ENCODE assay signal across 1 cellular context in genomic region chr6:14642842-14643241, GRCh38.
A peak's percentile ranks its signal among the peaks of the same experiment; 100 is the strongest.
TF ChIP-seq lines count a peak whose summit lies in the region.

No MANE protein-coding gene starts in this region.

TF ChIP-seq in K562, 482 proteins besides CTCF, POLR2A, EP300 and RAD21 (continued from another document and continues in another):
- TF ChIP-seq, protein P1, sequence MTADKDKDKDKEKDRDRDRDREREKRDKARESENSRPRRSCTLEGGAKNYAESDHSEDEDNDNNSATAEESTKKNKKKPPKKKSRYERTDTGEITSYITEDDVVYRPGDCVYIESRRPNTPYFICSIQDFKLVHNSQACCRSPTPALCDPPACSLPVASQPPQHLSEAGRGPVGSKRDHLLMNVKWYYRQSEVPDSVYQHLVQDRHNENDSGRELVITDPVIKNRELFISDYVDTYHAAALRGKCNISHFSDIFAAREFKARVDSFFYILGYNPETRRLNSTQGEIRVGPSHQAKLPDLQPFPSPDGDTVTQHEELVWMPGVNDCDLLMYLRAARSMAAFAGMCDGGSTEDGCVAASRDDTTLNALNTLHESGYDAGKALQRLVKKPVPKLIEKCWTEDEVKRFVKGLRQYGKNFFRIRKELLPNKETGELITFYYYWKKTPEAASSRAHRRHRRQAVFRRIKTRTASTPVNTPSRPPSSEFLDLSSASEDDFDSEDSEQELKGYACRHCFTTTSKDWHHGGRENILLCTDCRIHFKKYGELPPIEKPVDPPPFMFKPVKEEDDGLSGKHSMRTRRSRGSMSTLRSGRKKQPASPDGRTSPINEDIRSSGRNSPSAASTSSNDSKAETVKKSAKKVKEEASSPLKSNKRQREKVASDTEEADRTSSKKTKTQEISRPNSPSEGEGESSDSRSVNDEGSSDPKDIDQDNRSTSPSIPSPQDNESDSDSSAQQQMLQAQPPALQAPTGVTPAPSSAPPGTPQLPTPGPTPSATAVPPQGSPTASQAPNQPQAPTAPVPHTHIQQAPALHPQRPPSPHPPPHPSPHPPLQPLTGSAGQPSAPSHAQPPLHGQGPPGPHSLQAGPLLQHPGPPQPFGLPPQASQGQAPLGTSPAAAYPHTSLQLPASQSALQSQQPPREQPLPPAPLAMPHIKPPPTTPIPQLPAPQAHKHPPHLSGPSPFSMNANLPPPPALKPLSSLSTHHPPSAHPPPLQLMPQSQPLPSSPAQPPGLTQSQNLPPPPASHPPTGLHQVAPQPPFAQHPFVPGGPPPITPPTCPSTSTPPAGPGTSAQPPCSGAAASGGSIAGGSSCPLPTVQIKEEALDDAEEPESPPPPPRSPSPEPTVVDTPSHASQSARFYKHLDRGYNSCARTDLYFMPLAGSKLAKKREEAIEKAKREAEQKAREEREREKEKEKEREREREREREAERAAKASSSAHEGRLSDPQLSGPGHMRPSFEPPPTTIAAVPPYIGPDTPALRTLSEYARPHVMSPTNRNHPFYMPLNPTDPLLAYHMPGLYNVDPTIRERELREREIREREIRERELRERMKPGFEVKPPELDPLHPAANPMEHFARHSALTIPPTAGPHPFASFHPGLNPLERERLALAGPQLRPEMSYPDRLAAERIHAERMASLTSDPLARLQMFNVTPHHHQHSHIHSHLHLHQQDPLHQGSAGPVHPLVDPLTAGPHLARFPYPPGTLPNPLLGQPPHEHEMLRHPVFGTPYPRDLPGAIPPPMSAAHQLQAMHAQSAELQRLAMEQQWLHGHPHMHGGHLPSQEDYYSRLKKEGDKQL (CRISPR knock-in tag; IDR thresholded peaks at IDR 0.05; ENCODE audit: borderline replicate concordance): no peak
- no peak for TF ChIP-seq ARID2 (IDR thresholded peaks at IDR 0.05)
- no peak for TF ChIP-seq MCM7 (IDR thresholded peaks at IDR 0.05)
- TF ChIP-seq TFAM (CRISPR knock-in tag; conservative IDR thresholded peaks at IDR 0.05): no peak
- no peak for TF ChIP-seq E2F8 (IDR thresholded peaks at IDR 0.05; ENCODE audit: low read depth, partially characterized antibody)
- no peak for TF ChIP-seq ZC3H8 (IDR thresholded peaks at IDR 0.05)
- TF ChIP-seq MEIS2 (IDR thresholded peaks at IDR 0.05; ENCODE audit: partially characterized antibody): peak; percentile 75
- peak; percentile 72 for TF ChIP-seq ESRRA (IDR thresholded peaks at IDR 0.05; ENCODE audit: borderline replicate concordance, low read depth)
- TF ChIP-seq ZNF639 (CRISPR knock-in tag; conservative IDR thresholded peaks at IDR 0.05 in 1 of 2, IDR thresholded peaks at IDR 0.05 in 1 of 2): no peak
- TF ChIP-seq, protein P2, sequence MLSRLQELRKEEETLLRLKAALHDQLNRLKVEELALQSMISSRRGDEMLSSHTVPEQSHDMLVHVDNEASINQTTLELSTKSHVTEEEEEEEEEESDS (CRISPR knock-in tag; IDR thresholded peaks at IDR 0.05): no peak
- no peak for TF ChIP-seq ATF3 (IDR thresholded peaks at IDR 0.05)
- no peak for TF ChIP-seq ATF3 (CRISPR knock-in tag; conservative IDR thresholded peaks at IDR 0.05)
- TF ChIP-seq ELF1 (tag; IDR thresholded peaks at IDR 0.05): 0 out of 2 replicates have a peak, but pooled peaks have one; percentile 11
- TF ChIP-seq, protein P3, sequence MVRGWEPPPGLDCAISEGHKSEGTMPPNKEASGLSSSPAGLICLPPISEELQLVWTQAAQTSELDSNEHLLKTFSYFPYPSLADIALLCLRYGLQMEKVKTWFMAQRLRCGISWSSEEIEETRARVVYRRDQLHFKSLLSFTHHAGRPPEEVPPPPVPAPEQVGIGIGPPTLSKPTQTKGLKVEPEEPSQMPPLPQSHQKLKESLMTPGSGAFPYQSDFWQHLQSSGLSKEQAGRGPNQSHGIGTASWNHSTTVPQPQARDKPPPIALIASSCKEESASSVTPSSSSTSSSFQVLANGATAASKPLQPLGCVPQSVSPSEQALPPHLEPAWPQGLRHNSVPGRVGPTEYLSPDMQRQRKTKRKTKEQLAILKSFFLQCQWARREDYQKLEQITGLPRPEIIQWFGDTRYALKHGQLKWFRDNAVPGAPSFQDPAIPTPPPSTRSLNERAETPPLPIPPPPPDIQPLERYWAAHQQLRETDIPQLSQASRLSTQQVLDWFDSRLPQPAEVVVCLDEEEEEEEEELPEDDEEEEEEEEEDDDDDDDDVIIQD (CRISPR knock-in tag; IDR thresholded peaks at IDR 0.05): no peak
- TF ChIP-seq PKNOX1 (IDR thresholded peaks at IDR 0.05): peak; percentile 39; the same call in 1 of the 2 replicates
- TF ChIP-seq, protein P4, sequence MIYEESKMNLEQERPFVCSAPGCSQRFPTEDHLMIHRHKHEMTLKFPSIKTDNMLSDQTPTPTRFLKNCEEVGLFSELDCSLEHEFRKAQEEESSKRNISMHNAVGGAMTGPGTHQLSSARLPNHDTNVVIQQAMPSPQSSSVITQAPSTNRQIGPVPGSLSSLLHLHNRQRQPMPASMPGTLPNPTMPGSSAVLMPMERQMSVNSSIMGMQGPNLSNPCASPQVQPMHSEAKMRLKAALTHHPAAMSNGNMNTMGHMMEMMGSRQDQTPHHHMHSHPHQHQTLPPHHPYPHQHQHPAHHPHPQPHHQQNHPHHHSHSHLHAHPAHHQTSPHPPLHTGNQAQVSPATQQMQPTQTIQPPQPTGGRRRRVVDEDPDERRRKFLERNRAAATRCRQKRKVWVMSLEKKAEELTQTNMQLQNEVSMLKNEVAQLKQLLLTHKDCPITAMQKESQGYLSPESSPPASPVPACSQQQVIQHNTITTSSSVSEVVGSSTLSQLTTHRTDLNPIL (CRISPR knock-in tag; IDR thresholded peaks at IDR 0.05): no peak
- TF ChIP-seq PPARD (CRISPR knock-in tag; IDR thresholded peaks at IDR 0.05): no peak
- TF ChIP-seq SETDB1 (IDR thresholded peaks at IDR 0.05; ENCODE audit: low read length): no peak
- no peak for TF ChIP-seq AFF1 (IDR thresholded peaks at IDR 0.05; ENCODE audit: low read depth in 1 of 2, partially characterized antibody in 2 of 2)
- TF ChIP-seq SRSF3 (IDR thresholded peaks at IDR 0.05; ENCODE audit: insufficient read depth, low read length): no peak
- TF ChIP-seq PBX2 (CRISPR knock-in tag; IDR thresholded peaks at IDR 0.05; ENCODE audit: low read depth): no peak
- 0 out of 2 replicates have a peak, but pooled peaks have one; percentile 33 for TF ChIP-seq PBX2 (tag; conservative IDR thresholded peaks at IDR 0.05; ENCODE audit: low read depth)
- no peak for TF ChIP-seq ZFP36 (IDR thresholded peaks at IDR 0.05; ENCODE audit: low read depth, low read length, partially characterized antibody)
- TF ChIP-seq FUS (optimal IDR thresholded peaks at IDR 0.05; ENCODE audit: low read depth, low read length): no peak
- TF ChIP-seq ZNF143 (CRISPR knock-in tag; IDR thresholded peaks at IDR 0.05): no peak
- no peak for TF ChIP-seq ZSCAN29 (IDR thresholded peaks at IDR 0.05)
- TF ChIP-seq, protein P5, sequence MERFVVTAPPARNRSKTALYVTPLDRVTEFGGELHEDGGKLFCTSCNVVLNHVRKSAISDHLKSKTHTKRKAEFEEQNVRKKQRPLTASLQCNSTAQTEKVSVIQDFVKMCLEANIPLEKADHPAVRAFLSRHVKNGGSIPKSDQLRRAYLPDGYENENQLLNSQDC (CRISPR knock-in tag; IDR thresholded peaks at IDR 0.05): no peak
- no peak for TF ChIP-seq ZNF146 (CRISPR knock-in tag; IDR thresholded peaks at IDR 0.05; ENCODE audit: unreplicated experiment)
- TF ChIP-seq HNRNPL (IDR thresholded peaks at IDR 0.05; ENCODE audit: low read depth, low read length): no peak
- TF ChIP-seq CSDE1 (IDR thresholded peaks at IDR 0.05): no peak
- TF ChIP-seq MXI1 (IDR thresholded peaks at IDR 0.05; ENCODE audit: low read depth, low read length): no peak
- TF ChIP-seq HDAC3 (IDR thresholded peaks at IDR 0.05; ENCODE audit: borderline replicate concordance, partially characterized antibody): no peak
- no peak for TF ChIP-seq HDGF (IDR thresholded peaks at IDR 0.05)
